9 cellular contexts compared by ENCODE assay signal in the genomic region with DNA sequence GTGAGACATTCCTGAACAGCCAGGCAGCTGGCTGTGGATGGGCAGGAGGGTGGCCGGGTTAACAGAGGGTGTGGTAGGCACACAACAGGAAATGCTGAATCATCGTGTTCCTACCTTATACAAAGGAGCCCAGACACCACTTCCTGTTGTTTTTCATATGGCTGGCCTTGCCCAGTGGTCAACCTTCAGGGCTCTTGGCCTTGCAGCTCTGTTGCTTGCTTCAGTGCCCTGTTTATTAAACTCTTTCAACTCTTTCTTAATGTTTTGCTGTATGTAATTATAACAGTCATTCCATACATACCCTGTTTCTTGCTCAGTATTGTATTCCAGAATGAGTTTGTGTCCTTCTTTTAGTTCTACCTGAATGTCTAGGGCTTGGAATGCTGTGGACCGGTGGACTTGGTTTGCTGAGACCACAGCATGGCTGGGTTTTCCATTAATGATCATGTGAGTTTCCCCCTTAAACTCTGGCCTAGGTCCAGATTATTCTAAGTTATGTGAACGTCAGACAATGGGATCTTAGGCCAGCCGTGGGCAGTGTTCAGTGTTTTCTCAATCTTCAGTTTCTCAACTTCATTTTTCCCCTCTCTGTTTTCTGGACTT. TPM values are rescaled to one million over a fixed set of nuclear protein-coding genes. Genes with fewer than 3 reads are reported as not detected.
DNase-seq lines count a peak whose midpoint lies in the region; ATAC-seq, FAIRE-seq and TF ChIP-seq lines count a peak whose summit lies in the region.
"Had no signal": no experiment of that assay in that cellular context is flagged by ENCODE, and none has a peak within 500 bp of the region (broad histone marks: within the 10 kb centered on the region; RNA-seq: fewer than 3 reads in every experiment).

No MANE protein-coding gene starts in this region.

- peak overlapping the region in 2 of 4 donors; percentile 3 to 42 for H3K4me3 Mint-ChIP-seq in IgD-negative memory B cell

- peak overlapping the region; percentile 46 for H3K4me2 ChIP-seq in osteoblast (ENCODE audit: insufficient read depth, low read length)

- H3K36me3 ChIP-seq in esophagus (ENCODE audit: control insufficient read depth in 2 of 2, insufficient read depth in 2 of 2, low read length in 1 of 2) (no peaks in the 10 kb centered on the region), osteoblast (ENCODE audit: insufficient read depth, low read length) (no peaks in the 10 kb centered on the region)

- H3K4me1 ChIP-seq in esophagus (ENCODE audit: control insufficient read depth in 2 of 2, insufficient read depth in 2 of 2, low read length in 1 of 2) (no peaks in the 10 kb centered on the region), osteoblast (ENCODE audit: insufficient read depth, low read length) (peaks cover 13% of the 10 kb centered on the region)

- no peak for TF ChIP-seq POLR2A in GM12891 (IDR thresholded peaks at IDR 0.05; ENCODE audit: low read depth, low read length)

- no peaks in the 10 kb centered on the region for H3K79me2 ChIP-seq in osteoblast (ENCODE audit: insufficient read depth, low read length)

- H4K20me1 ChIP-seq in osteoblast (ENCODE audit: insufficient read depth, low read length) = no peaks in the 10 kb centered on the region

- peak; percentile 73 for ATAC-seq in GM21717 (IDR thresholded peaks at IDR 0.05; ENCODE audit: unreplicated experiment)

- peaks cover 37 to 44% (median 42%) of the 10 kb centered on the region in 3 donors for H3K4me1 Mint-ChIP-seq in IgD-negative memory B cell

- H3K27me3 Mint-ChIP-seq in IgD-negative memory B cell = no peaks in the 10 kb centered on the region

- no peaks in the 10 kb centered on the region for H3K9me3 Mint-ChIP-seq in IgD-negative memory B cell

- H3K4me3 ChIP-seq in esophagus (ENCODE audit: low read depth in 1 of 2, low read length in 2 of 2) (no peak overlapping the region), osteoblast (ENCODE audit: insufficient read depth, low read length) (no peak overlapping the region)

- H3K36me3 Mint-ChIP-seq in IgD-negative memory B cell = no peaks in the 10 kb centered on the region

- no peak for DNase-seq in GM12891 (ENCODE audit: insufficient read length, low spot score)
- DNase-seq in osteoblast (ENCODE audit: insufficient read length, low spot score, missing footprints) = no peak
- no peak for DNase-seq in mesenteric fat pad (ENCODE audit: low spot score)
- no peak for DNase-seq in nucleus accumbens (lab: John Stamatoyannopoulos, UW)

- peak; percentile 92 for FAIRE-seq in GM12891 (lab: Jason Lieb, UNC)
- FAIRE-seq: colon had no signal

- WGBS in esophagus, 2 donors = 39 to 44% methylated on average over 5 of the region's 5 CpGs

- peak overlapping the region; percentile 93 for H2AFZ ChIP-seq in osteoblast (ENCODE audit: low read length)

- TF ChIP-seq CTCF in VCaP (conservative IDR thresholded peaks at IDR 0.05) (no peak), osteoblast (IDR thresholded peaks at IDR 0.05; ENCODE audit: extremely low read depth, low read depth, low read length) (no peak)

- no peaks in the 10 kb centered on the region for H3K27me3 ChIP-seq in esophagus (ENCODE audit: control insufficient read depth in 1 of 2, insufficient read depth in 2 of 2, low read length in 2 of 2)
- H3K27me3 ChIP-seq in osteoblast (ENCODE audit: insufficient read depth, low read length) = no peaks in the 10 kb centered on the region

- H3K9me3 ChIP-seq in esophagus (ENCODE audit: control insufficient read depth in 2 of 2, insufficient read depth in 1 of 2, low read depth in 1 of 2, low read length in 1 of 2) (no peaks in the 10 kb centered on the region), osteoblast (ENCODE audit: low read depth, low read length) (no peaks in the 10 kb centered on the region)

- H3K27ac ChIP-seq in VCaP (peak overlapping the region; percentile 45), esophagus (ENCODE audit: low read depth in 2 of 2, low read length in 1 of 2) (peak overlapping the region; percentile 75 to 81), osteoblast (ENCODE audit: low read depth, low read length) (peak overlapping the region; percentile 84)

- peak overlapping the region; percentile 5 to 74 (median 16) for H3K27ac Mint-ChIP-seq in IgD-negative memory B cell

TF ChIP-seq in GM12891, 5 proteins besides CTCF, POLR2A, EP300 and RAD21:
- TF ChIP-seq PAX5 (IDR thresholded peaks at IDR 0.05; ENCODE audit: insufficient read depth, low read length, severe bottlenecking) (no peak), SPI1 (IDR thresholded peaks at IDR 0.05; ENCODE audit: low read depth, low read length) (peak; percentile 59)

RNA-seq across cellular contexts. Expression of a gene that starts 11.9 kb away (rescaled TPM):
- polyA plus RNA-seq in GM12891 (2012; ENCODE audit: low read depth, missing spikeins) = 0.32 TPM
- polyA plus RNA-seq in IgD-negative memory B cell (0.13 TPM), esophagus (under 1 TPM; 0.06 to 0.08 TPM)
- total RNA-seq in osteoblast (2.2 and 3.2 TPM in 2 replicates), mesenteric fat pad (0.71 TPM)
